Comparison of ENCODE assay signal across 8 cellular contexts in the genomic region with DNA sequence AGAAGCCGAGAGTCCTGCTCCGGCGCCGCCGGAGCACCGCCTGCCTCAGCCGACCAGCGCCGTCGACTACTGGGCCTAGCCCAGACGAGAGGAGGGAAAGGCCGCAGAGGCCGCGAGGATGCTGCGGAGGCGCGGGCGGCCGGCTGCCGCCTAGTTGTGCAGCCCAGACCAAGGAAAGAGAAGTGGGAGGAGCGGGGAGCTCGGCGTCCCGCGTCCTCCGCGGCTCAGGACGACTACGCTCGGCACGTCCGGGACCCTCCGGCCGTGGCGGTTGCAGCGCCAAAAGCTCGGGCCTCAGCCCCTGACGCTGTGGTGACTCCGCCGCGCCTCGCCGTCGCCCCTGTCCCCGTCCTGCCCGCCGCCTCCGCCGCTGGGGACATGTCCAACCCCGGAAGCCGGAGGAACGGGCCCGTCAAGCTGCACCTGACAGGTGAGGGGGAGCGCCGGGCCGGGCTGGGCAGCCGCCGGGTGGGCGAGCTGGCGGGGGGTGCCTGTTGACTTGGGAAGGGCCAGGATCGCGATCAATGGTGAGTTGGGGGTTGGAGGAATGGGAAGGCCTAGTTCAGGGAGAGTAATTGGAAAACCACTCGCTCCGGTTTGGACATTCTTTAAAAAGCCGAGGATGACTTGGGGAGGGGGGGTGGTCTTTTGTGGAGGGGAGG. TPM values are rescaled to one million over a fixed set of nuclear protein-coding genes. Genes with fewer than 3 reads are reported as not detected.
A peak's percentile ranks its signal among the peaks of the same experiment; 100 is the strongest.
DNase-seq lines count a peak whose midpoint lies in the region; ATAC-seq and TF ChIP-seq lines count a peak whose summit lies in the region.

No MANE protein-coding gene starts in this region.

- H3K4me3 Mint-ChIP-seq in Caco-2 (ENCODE audit: unreplicated experiment) = peak overlapping the region; percentile 79

- H3K9me3 Mint-ChIP-seq in Caco-2 (ENCODE audit: unreplicated experiment) = no peaks in the 10 kb centered on the region

- TF ChIP-seq CTCF in Caco-2 (IDR thresholded peaks at IDR 0.05; ENCODE audit: insufficient read depth in 1 of 2, low read depth in 1 of 2, low read length in 1 of 2, severe bottlenecking in 1 of 2, unreplicated experiment in 1 of 2) (no peak), Panc1 (IDR thresholded peaks at IDR 0.05) (no peak), neutrophil (IDR thresholded peaks at IDR 0.05) (no peak), SK-N-SH (IDR thresholded peaks at IDR 0.05) (no peak)

- 97% methylated on average over 56 of the region's 65 CpGs for WGBS in SK-N-SH (ENCODE audit: low lambda C conversion rate)

- TF ChIP-seq EP300 in SK-N-SH (IDR thresholded peaks at IDR 0.05; ENCODE audit: borderline replicate concordance in 1 of 2, low read depth in 1 of 2, low read length in 1 of 2) = no peak

- CTCF ChIA-PET in Caco-2 (lab: Charles Lee) = interaction anchor here (0.7 to 1.2 kb wide), 3 partner anchors 11 to 208 kb away, joined by 3 to 6 read pairs (median 4); no protein-coding TSS in a partner anchor
- CTCF ChIA-PET in Panc1 (lab: Charles Lee) = interaction anchor here (0.7 to 1.0 kb wide), 3 partner anchors 197 to 209 kb away, joined by 3 to 7 read pairs (median 3); no protein-coding TSS in a partner anchor
- CTCF ChIA-PET in SK-N-SH (lab: Yijun Ruan, JAX) = interaction anchor here (0.7 to 2.6 kb wide), 2 partner anchors 207 to 208 kb away, joined by 3 to 7 read pairs; no protein-coding TSS in a partner anchor

- H3K9me3 ChIP-seq in Caco-2 (no peaks in the 10 kb centered on the region), HAP-1 (no peaks in the 10 kb centered on the region), Panc1 (ENCODE audit: control insufficient read depth, insufficient read depth, low read depth, low read length) (no peaks in the 10 kb centered on the region), neutrophil (no peaks in the 10 kb centered on the region), subcutaneous abdominal adipose tissue (ENCODE audit: control insufficient read depth in 5 of 5, low read length in 5 of 5) (no peaks in the 10 kb centered on the region), SK-N-SH (no peaks in the 10 kb centered on the region)

- H3K36me3 Mint-ChIP-seq in Caco-2 (ENCODE audit: insufficient read depth, unreplicated experiment) = peaks cover 6% of the 10 kb centered on the region

- H3K27me3 ChIP-seq in Caco-2 (replicated peaks; ENCODE audit: control insufficient read depth, insufficient read depth, low read length) (no peaks in the 10 kb centered on the region), HAP-1 (ENCODE audit: low read depth) (no peaks in the 10 kb centered on the region), Panc1 (ENCODE audit: control insufficient read depth, insufficient read depth, low read length) (no peaks in the 10 kb centered on the region), neutrophil (peaks cover 35% of the 10 kb centered on the region), subcutaneous abdominal adipose tissue (ENCODE audit: control insufficient read depth in 5 of 5, insufficient read depth in 4 of 5, low read length in 5 of 5) (no peaks in the 10 kb centered on the region), SK-N-SH (ENCODE audit: insufficient read depth) (no peaks in the 10 kb centered on the region)

- H3K4me2 ChIP-seq in SK-N-SH = no peak overlapping the region

- intact Hi-C loops in Caco-2 (cut with micrococcal nuclease; ENCODE audit: unreplicated experiment) (loop anchor here (10.0 kb wide), 1 partner anchor 84 kb away; the partner anchor contains the start of gene ADAP2), Panc1 (cut with micrococcal nuclease; ENCODE audit: unreplicated experiment) (no loop called here)

- peak; percentile 90 for ATAC-seq in Panc1

- no peaks in the 10 kb centered on the region for H4K20me1 ChIP-seq in SK-N-SH (ENCODE audit: insufficient read depth)

- H3K9ac ChIP-seq in subcutaneous abdominal adipose tissue (ENCODE audit: low read length in 5 of 5) = peak overlapping the region; percentile 54 to 91 (median 81)
- H3K9ac ChIP-seq in SK-N-SH = no peak overlapping the region

- in situ Hi-C loops in HAP-1 (cut with MboI; ENCODE audit: low sequenced_read_pairs) = loop anchor here (25.0 kb wide), 1 partner anchor 204 kb away; no protein-coding TSS in a partner anchor
- in situ Hi-C loops in Panc1 (cut with HindIII; ENCODE audit: low pct_unique_long_range_greater_than_20kb, low sequenced_read_pairs) = no loop called here

- peak overlapping the region; percentile 74 for H3K4me3 ChIP-seq in Caco-2 (ENCODE audit: low read depth, low read length)
- H3K4me3 ChIP-seq in HAP-1 = peak overlapping the region; percentile 52
- H3K4me3 ChIP-seq in Panc1 (ENCODE audit: low read depth in 2 of 2, low read length in 2 of 2) = peak overlapping the region; percentile 43 to 63
- H3K4me3 ChIP-seq in neutrophil (ENCODE audit: low read depth in 1 of 2, low read length in 1 of 2) = peak overlapping the region; percentile 63 to 79
- peak overlapping the region; percentile 75 to 86 (median 78) for H3K4me3 ChIP-seq in subcutaneous abdominal adipose tissue (ENCODE audit: low read depth in 1 of 5, low read length in 5 of 5)
- no peak overlapping the region for H3K4me3 ChIP-seq in SK-N-SH (ENCODE audit: low read depth in 2 of 2, low read length in 1 of 2)

- peaks cover 18% of the 10 kb centered on the region for H3K4me1 Mint-ChIP-seq in Caco-2 (ENCODE audit: low read depth, unreplicated experiment)

- H3K4me1 ChIP-seq in Caco-2 = no peaks in the 10 kb centered on the region; the same call in 1 of the 2 replicates
- H3K4me1 ChIP-seq in HAP-1 = peaks cover 11% of the 10 kb centered on the region
- no peaks in the 10 kb centered on the region for H3K4me1 ChIP-seq in Panc1 (ENCODE audit: control insufficient read depth, insufficient read depth, low read length)
- peaks cover 7 to 20% of the 10 kb centered on the region in 2 experiments for H3K4me1 ChIP-seq in neutrophil (ENCODE audit: control insufficient read depth in 1 of 2, insufficient read depth in 1 of 2, low read depth in 1 of 2, low read length in 1 of 2)
- peaks cover 0 to 16% (median 7%) of the 10 kb centered on the region in 5 donors for H3K4me1 ChIP-seq in subcutaneous abdominal adipose tissue (ENCODE audit: control insufficient read depth in 5 of 5, insufficient read depth in 5 of 5, low read length in 5 of 5)
- H3K4me1 ChIP-seq in SK-N-SH (ENCODE audit: control insufficient read depth in 1 of 2, insufficient read depth in 2 of 2, low read depth in 1 of 2, low read length in 1 of 2) = peaks cover 0 to 11% of the 10 kb centered on the region in 2 experiments; a peak in 1 of 4 replicates

- POLR2A ChIA-PET in Caco-2 (lab: Charles Lee) = interaction anchor here (0.7 to 0.8 kb wide), 2 partner anchors 86 to 200 kb away, joined by 3 to 21 read pairs; partner anchors contain the start of gene NF1
- POLR2A ChIA-PET in Panc1 (lab: Charles Lee) = interaction anchor here (0.6 to 0.7 kb wide), 2 partner anchors 51 to 287 kb away, joined by 3 to 12 read pairs; no protein-coding TSS in a partner anchor
- POLR2A ChIA-PET in SK-N-SH (lab: Yijun Ruan, JAX) = no interaction called here

- no peak overlapping the region for H2AFZ ChIP-seq in SK-N-SH (ENCODE audit: low read depth)

- H3K36me3 ChIP-seq in Caco-2 (ENCODE audit: control insufficient read depth, insufficient read depth, low read length) (no peaks in the 10 kb centered on the region), HAP-1 (replicated peaks) (no peaks in the 10 kb centered on the region; the same call in 1 of the 2 replicates), Panc1 (ENCODE audit: control insufficient read depth, insufficient read depth, low read length) (no peaks in the 10 kb centered on the region), neutrophil (peaks cover 13% of the 10 kb centered on the region), subcutaneous abdominal adipose tissue (ENCODE audit: control insufficient read depth in 5 of 5, insufficient read depth in 5 of 5, low read length in 5 of 5) (peaks cover 4 to 12% (median 6%) of the 10 kb centered on the region in 5 donors), SK-N-SH (replicated peaks in 1 of 2; ENCODE audit: control insufficient read depth in 1 of 2, insufficient read depth in 2 of 2, low read length in 1 of 2) (no peaks in the 10 kb centered on the region)

- H3K27ac ChIP-seq in Panc1 (ENCODE audit: low read length) = peak overlapping the region; percentile 62
- no peak overlapping the region for H3K27ac ChIP-seq in neutrophil
- H3K27ac ChIP-seq in subcutaneous abdominal adipose tissue (ENCODE audit: low read depth, low read length) = peak overlapping the region; percentile 75
- H3K27ac ChIP-seq in SK-N-SH (ENCODE audit: low read depth in 2 of 2, low read length in 1 of 2) = no peak overlapping the region

- H3K27me3 Mint-ChIP-seq in Caco-2 (ENCODE audit: insufficient read depth, unreplicated experiment) = no peaks in the 10 kb centered on the region

- H3K79me2 ChIP-seq in SK-N-SH (ENCODE audit: insufficient read depth) = no peaks in the 10 kb centered on the region

- DNase-seq in Caco-2 = peak; percentile 67 to 71
- DNase-seq in HAP-1 (ENCODE audit: low spot score in 2 of 2) = peak; percentile 49 to 73
- no peak for DNase-seq in Panc1 (ENCODE audit: low read depth, low spot score)
- peak; percentile 52 for DNase-seq in activated naive CD4-positive, alpha-beta T cell treated with anti-CD3 and anti-CD28 coated beads, Interleukin-2, amount 50 U/mL, for 16 hours
- DNase-seq in glomerular visceral epithelial cell (ENCODE audit: extremely low spot score) = peak; percentile 69
- DNase-seq in SK-N-SH = no peak

- BruUV-seq in Caco-2 (replicated peaks; lab: Mats Ljungman, UMichigan) = no TSS peak
- BruUV-seq in Panc1 (replicated peaks; lab: Mats Ljungman, UMichigan) = no TSS peak

- H3F3A ChIP-seq in SK-N-SH (replicated peaks; ENCODE audit: insufficient read depth) = peaks cover 18% of the 10 kb centered on the region

- no peak for TF ChIP-seq RAD21 in SK-N-SH (IDR thresholded peaks at IDR 0.05; ENCODE audit: low read length)

- H3K9me2 ChIP-seq in SK-N-SH = no peaks in the 10 kb centered on the region

- H3K27ac Mint-ChIP-seq in Caco-2 (ENCODE audit: unreplicated experiment) = peak overlapping the region; percentile 76

TF ChIP-seq in SK-N-SH, 30 proteins besides CTCF, POLR2A, EP300 and RAD21:
- TF ChIP-seq YY1 (IDR thresholded peaks at IDR 0.05; ENCODE audit: low read depth) = no peak
- no peak for TF ChIP-seq MAX (IDR thresholded peaks at IDR 0.05; ENCODE audit: low read depth)

RNA-seq across cellular contexts. Expression of gene RNF135, which starts 37.7 kb away (rescaled TPM):
- 0.64 TPM in 1 of 2 replicates, not detected in the other for total RNA-seq in Caco-2 (2022)
- 41.8 TPM for total RNA-seq in Panc1 (2021; ENCODE audit: unreplicated experiment)
- polyA plus RNA-seq in Panc1 (2012; ENCODE audit: insufficient read length) = 38.0 TPM
- not detected in 2 replicates for polyA plus RNA-seq in SK-N-SH (2012; rRNA removed)
- 0.03 TPM in 1 of 2 replicates, not detected in the other for polyA plus RNA-seq in SK-N-SH (2012; cell fraction: cytosol; rRNA removed)
- polyA plus RNA-seq in SK-N-SH (2012; cell fraction: nucleus; rRNA removed) = 0.05 TPM in 1 of 2 replicates, not detected in the other

Comparison
In these comparisons a context has a peak if more than half of its experiments do, and no peak if none do; other contexts are left out.
1. DNase-seq: peak in Caco-2 (2 of 2), HAP-1 (2 of 2), activated naive CD4-positive, alpha-beta T cell treated with anti-CD3 and anti-CD28 coated beads, Interleukin-2, amount 50 U/mL, for 16 hours (single experiment) and glomerular visceral epithelial cell (single experiment); none in Panc1 (single experiment) and SK-N-SH (single experiment).
2. H3K4me3 ChIP-seq: peak in Caco-2 (single experiment), HAP-1 (single experiment), Panc1 (2 of 2), neutrophil (2 of 2) and subcutaneous abdominal adipose tissue (5 of 5); none in SK-N-SH (0 of 2).
3. H3K27ac ChIP-seq: peak in Panc1 (single experiment) and subcutaneous abdominal adipose tissue (single experiment); none in neutrophil (single experiment) and SK-N-SH (0 of 2).
4. RNA of gene RNF135, which starts 37.7 kb away (total RNA-seq): 41.8 TPM in Panc1 (single experiment); 0.64 TPM in Caco-2; every median in the first group is over 10 times any median in the second.